Comparison of ENCODE assay signal across 19 cellular contexts in genomic region chr7:69994907-69995542, GRCh38.
DNase-seq lines count a peak whose midpoint lies in the region; ATAC-seq lines count a peak whose summit lies in the region.
"Had no signal": no experiment of that assay in that cellular context is flagged by ENCODE, and none has a peak within 500 bp of the region (broad histone marks: within the 10 kb centered on the region; RNA-seq: fewer than 3 reads in every experiment).

No MANE protein-coding gene starts in this region.

- ATAC-seq in memory B cell (ENCODE audit: low read depth) (no peak), HG03354 (IDR thresholded peaks at IDR 0.05; ENCODE audit: poor library complexity, severe bottlenecking, unreplicated experiment) (no peak)
- ATAC-seq: activated T-cell treated with anti-CD3 and anti-CD28 coated beads, Interleukin-2, amount 50 U/mL, for 4 hours; left cardiac atrium had no signal

- peak overlapping the region; percentile 13 for H3K27ac Mint-ChIP-seq in memory B cell
- H3K27ac Mint-ChIP-seq: H9; IgD-negative memory B cell; stimulated activated naive CD8-positive, alpha-beta T cell treated with anti-CD3 and anti-CD28 coated beads, Interleukin-15, Interleukin-2, amounts not matched to agents 100 ng/mL and 50 ng/mL, for 24 hours had no signal

- no peaks in the 10 kb centered on the region for H3K27me3 Mint-ChIP-seq in memory B cell
- H3K27me3 Mint-ChIP-seq: IgD-negative memory B cell; stimulated activated naive CD8-positive, alpha-beta T cell treated with anti-CD3 and anti-CD28 coated beads, Interleukin-15, Interleukin-2, amounts not matched to agents 100 ng/mL and 50 ng/mL, for 24 hours had no signal

- H3K4me3 Mint-ChIP-seq in memory B cell: no peak overlapping the region
- H3K4me3 Mint-ChIP-seq: activated T-cell treated with anti-CD3 and anti-CD28 coated beads, Interleukin-2, amount 50 U/mL, for 4 hours; H9; IgD-negative memory B cell; stimulated activated naive CD8-positive, alpha-beta T cell treated with anti-CD3 and anti-CD28 coated beads, Interleukin-15, Interleukin-2, amounts not matched to agents 100 ng/mL and 50 ng/mL, for 24 hours had no signal

- in situ Hi-C loops in G401 (cut with HindIII; ENCODE audit: low sequenced_read_pairs): no loop called here

- no peaks in the 10 kb centered on the region for H3K36me3 Mint-ChIP-seq in memory B cell
- H3K36me3 Mint-ChIP-seq: IgD-negative memory B cell had no signal

- peaks cover 8% of the 10 kb centered on the region for H3K4me1 Mint-ChIP-seq in memory B cell
- H3K4me1 Mint-ChIP-seq: H9 had no signal

- peak; percentile 16 for DNase-seq in G401 (ENCODE audit: low spot score)
- peak; percentile 79 for DNase-seq in NCI-H1105 treated with DMSO at 0.1 percent for 48 hours (lab: John Stamatoyannopoulos, UW)
- peak; percentile 87 for DNase-seq in NCI-H69 (lab: John Stamatoyannopoulos, UW)
- no peak for DNase-seq in memory B cell (ENCODE audit: low spot score in 2 of 2)
- DNase-seq in stimulated activated CD4-positive, alpha-beta T cell treated with anti-CD3 and anti-CD28 coated beads, Interleukin-1b, Interleukin-23, amount 100 ng/mL, for 48 hours: no peak
- no peak for DNase-seq in occipital lobe (lab: John Stamatoyannopoulos, UW)
- DNase-seq: activated T-cell treated with anti-CD3 and anti-CD28 coated beads, Interleukin-2, amount 50 U/mL, for 4 hours; cortex of kidney; EL; foreskin melanocyte; H9; left cardiac atrium; mesendoderm; NCI-H1694; NCI-H510A treated with DMSO at 0.1 percent for 48 hours; sigmoid colon had no signal

- peaks cover 1% of the 10 kb centered on the region for H3K9me3 Mint-ChIP-seq in memory B cell
- H3K9me3 Mint-ChIP-seq: activated T-cell treated with anti-CD3 and anti-CD28 coated beads, Interleukin-2, amount 50 U/mL, for 4 hours; H9; IgD-negative memory B cell; stimulated activated naive CD8-positive, alpha-beta T cell treated with anti-CD3 and anti-CD28 coated beads, Interleukin-15, Interleukin-2, amounts not matched to agents 100 ng/mL and 50 ng/mL, for 24 hours had no signal

Comparison
In these comparisons a context has a peak if more than half of its experiments do, and no peak if none do; other contexts are left out.
1. DNase-seq: peak in G401 (single experiment), NCI-H1105 treated with DMSO at 0.1 percent for 48 hours (single experiment) and NCI-H69 (single experiment); none in memory B cell (0 of 2), stimulated activated CD4-positive, alpha-beta T cell treated with anti-CD3 and anti-CD28 coated beads, Interleukin-1b, Interleukin-23, amount 100 ng/mL, for 48 hours (single experiment) and occipital lobe (single experiment).